Comparison of ENCODE assay signal across 18 cellular contexts in the genomic region with DNA sequence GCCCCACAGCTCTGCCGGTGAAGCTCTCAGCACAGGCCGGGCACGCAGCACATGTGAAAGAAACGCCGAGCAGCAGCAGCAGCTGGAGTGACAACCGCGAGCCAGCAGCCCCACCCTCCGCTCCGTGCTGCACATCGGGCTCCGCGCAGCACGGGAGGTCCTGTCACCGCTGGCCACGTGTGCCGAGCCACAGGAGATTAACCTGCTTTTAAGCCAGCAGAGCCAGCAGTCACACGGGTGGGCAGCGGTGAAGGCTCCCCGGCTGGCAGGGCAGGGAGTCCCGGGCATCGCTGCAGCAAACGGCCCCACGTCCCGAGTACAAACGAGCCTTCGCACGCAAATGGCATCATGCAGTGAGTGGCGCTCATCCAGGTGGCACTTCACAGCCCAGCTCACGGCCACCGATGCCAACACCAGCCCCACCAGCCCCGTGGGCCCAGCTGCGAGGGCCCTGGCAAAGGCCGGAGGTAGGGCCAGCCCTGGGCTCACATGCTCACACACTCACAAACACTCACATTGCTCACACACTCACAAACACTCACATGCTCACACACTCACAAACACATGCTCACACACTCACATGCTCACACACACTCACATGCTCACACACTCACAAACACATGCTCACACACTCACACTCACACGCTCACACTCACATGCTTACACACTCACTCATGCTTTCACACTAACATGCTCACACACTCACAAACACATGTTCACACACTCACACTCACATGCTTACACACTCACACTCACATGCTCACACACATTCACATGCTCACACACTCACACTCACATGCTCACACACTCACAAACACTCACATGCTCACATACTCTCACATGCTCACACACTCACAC. TPM values are rescaled to one million over a fixed set of nuclear protein-coding genes. Genes with fewer than 3 reads are reported as not detected.
DNase-seq lines count a peak whose midpoint lies in the region; ATAC-seq and TF ChIP-seq lines count a peak whose summit lies in the region.
"Had no signal": no experiment of that assay in that cellular context is flagged by ENCODE, and none has a peak within 500 bp of the region (broad histone marks: within the 10 kb centered on the region; RNA-seq: fewer than 3 reads in every experiment).

No MANE protein-coding gene starts in this region.

- no peaks in the 10 kb centered on the region for H3K36me3 ChIP-seq in HEK293 (ENCODE audit: control insufficient read depth in 2 of 2, insufficient read depth in 1 of 2, low read length in 2 of 2)
- H3K36me3 ChIP-seq: brain microvascular endothelial cell had no signal

- ATAC-seq in HG02885 (IDR thresholded peaks at IDR 0.05; ENCODE audit: poor library complexity, unreplicated experiment) (no peak), HG02884 (IDR thresholded peaks at IDR 0.05; ENCODE audit: unreplicated experiment) (no peak)

- POLR2A ChIA-PET in HEK293 (lab: Yijun Ruan, JAX): no interaction called here

- DNase-seq in DMS 273 (lab: John Stamatoyannopoulos, UW; ENCODE audit: unreplicated experiment) (peak; percentile 63), DMS 273 treated with DMSO at 0.1 percent for 48 hours (lab: John Stamatoyannopoulos, UW) (no peak), NCI-H774 (lab: John Stamatoyannopoulos, UW) (peak; percentile 44), myocyte (ENCODE audit: low read depth) (peak; percentile 46), KG1 (lab: John Stamatoyannopoulos, UW) (no peak)
- DNase-seq: activated naive CD8-positive, alpha-beta T cell treated with anti-CD3 and anti-CD28 coated beads, Interleukin-2, amount 10 ng/mL, durations not matched to agents 7 days and 5 days; brain microvascular endothelial cell; foreskin melanocyte; NCI-H1048; stimulated activated CD4-positive, alpha-beta T cell treated with anti-CD3 and anti-CD28 coated beads, Interleukin-4, amount 100 ng/mL, for 4 hours had no signal

- CTCF ChIA-PET in HEK293 (lab: Yijun Ruan, JAX): no interaction called here

- H3K4me3 ChIP-seq in HEK293 (ENCODE audit: low read depth, low read length): no peak overlapping the region
- H3K4me3 ChIP-seq: SK-N-MC had no signal

- no peaks in the 10 kb centered on the region for H3K4me1 ChIP-seq in HEK293 (ENCODE audit: control insufficient read depth, insufficient read depth, low read length)

- H3K27ac ChIP-seq in HEK293 (ENCODE audit: extremely low read depth, low read depth, low read length): no peak overlapping the region
- H3K27ac ChIP-seq: 22Rv1, brain microvascular endothelial cell, SK-N-MC had no signal

- H3K9me3 ChIP-seq in HEK293 (ENCODE audit: control insufficient read depth, insufficient read depth, low read depth, low read length): no peaks in the 10 kb centered on the region

- no peak for TF ChIP-seq CTCF in HEK293 (tag by site-specific recombination; IDR thresholded peaks at IDR 0.05)

TF ChIP-seq in HEK293, 187 proteins besides CTCF, POLR2A, EP300 and RAD21:
- TF ChIP-seq KLF16 (tag by site-specific recombination; IDR thresholded peaks at IDR 0.05): no peak
- TF ChIP-seq, protein P1, sequence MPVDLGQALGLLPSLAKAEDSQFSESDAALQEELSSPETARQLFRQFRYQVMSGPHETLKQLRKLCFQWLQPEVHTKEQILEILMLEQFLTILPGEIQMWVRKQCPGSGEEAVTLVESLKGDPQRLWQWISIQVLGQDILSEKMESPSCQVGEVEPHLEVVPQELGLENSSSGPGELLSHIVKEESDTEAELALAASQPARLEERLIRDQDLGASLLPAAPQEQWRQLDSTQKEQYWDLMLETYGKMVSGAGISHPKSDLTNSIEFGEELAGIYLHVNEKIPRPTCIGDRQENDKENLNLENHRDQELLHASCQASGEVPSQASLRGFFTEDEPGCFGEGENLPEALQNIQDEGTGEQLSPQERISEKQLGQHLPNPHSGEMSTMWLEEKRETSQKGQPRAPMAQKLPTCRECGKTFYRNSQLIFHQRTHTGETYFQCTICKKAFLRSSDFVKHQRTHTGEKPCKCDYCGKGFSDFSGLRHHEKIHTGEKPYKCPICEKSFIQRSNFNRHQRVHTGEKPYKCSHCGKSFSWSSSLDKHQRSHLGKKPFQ (tag by site-specific recombination; IDR thresholded peaks at IDR 0.05): peak; percentile 60; the same call in 1 of the 2 replicates
- no peak for TF ChIP-seq ZNF223 (tag by site-specific recombination; IDR thresholded peaks at IDR 0.05)
- TF ChIP-seq ZNF214 (tag by site-specific recombination; IDR thresholded peaks at IDR 0.05; ENCODE audit: borderline replicate concordance): no peak
- TF ChIP-seq, protein P2, sequence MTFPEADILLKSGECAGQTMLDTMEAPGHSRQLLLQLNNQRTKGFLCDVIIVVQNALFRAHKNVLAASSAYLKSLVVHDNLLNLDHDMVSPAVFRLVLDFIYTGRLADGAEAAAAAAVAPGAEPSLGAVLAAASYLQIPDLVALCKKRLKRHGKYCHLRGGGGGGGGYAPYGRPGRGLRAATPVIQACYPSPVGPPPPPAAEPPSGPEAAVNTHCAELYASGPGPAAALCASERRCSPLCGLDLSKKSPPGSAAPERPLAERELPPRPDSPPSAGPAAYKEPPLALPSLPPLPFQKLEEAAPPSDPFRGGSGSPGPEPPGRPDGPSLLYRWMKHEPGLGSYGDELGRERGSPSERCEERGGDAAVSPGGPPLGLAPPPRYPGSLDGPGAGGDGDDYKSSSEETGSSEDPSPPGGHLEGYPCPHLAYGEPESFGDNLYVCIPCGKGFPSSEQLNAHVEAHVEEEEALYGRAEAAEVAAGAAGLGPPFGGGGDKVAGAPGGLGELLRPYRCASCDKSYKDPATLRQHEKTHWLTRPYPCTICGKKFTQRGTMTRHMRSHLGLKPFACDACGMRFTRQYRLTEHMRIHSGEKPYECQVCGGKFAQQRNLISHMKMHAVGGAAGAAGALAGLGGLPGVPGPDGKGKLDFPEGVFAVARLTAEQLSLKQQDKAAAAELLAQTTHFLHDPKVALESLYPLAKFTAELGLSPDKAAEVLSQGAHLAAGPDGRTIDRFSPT (tag by site-specific recombination; IDR thresholded peaks at IDR 0.05): peak; percentile 73; the same call in 1 of the 2 replicates

RNA-seq across cellular contexts. Expression of a gene that starts 11.1 kb away (rescaled TPM):
- total RNA-seq in myocyte: 0.05 TPM in 1 of 2 replicates, not detected in the other
- polyA plus RNA-seq in myocyte (2012): not detected
- total RNA-seq: activated naive CD8-positive, alpha-beta T cell treated with anti-CD3 and anti-CD28 coated beads, Interleukin-2, amount 10 ng/mL, durations not matched to agents 7 days and 5 days; activated T-helper 1 cell treated with anti-CD3 and anti-CD28 coated beads, Interleukin-12 subunit alpha, Interleukin-12 subunit beta, Interleukin-2, Interleukin-4 antibody, amounts not matched to agents 30 ng/mL and 10 ng/mL and 1 ng/mL, durations not matched to agents 14 hours and 24 hours and 36 hours; mesenteric fat pad had no signal
- polyA plus RNA-seq: BJ had no signal

RNA-seq across cellular contexts. Expression of a gene that starts 34.5 kb away (rescaled TPM):
- 22.3 and 28.3 TPM in 2 replicates for total RNA-seq in myocyte
- polyA plus RNA-seq in myocyte (2012): 25.1 TPM

RNA-seq across cellular contexts. Expression of a gene that starts 47.2 kb away (rescaled TPM):
- total RNA-seq in myocyte: 18.2 and 20.7 TPM in 2 replicates
- polyA plus RNA-seq in myocyte (2012): 15.7 TPM

Comparison
In these comparisons a context has a peak if more than half of its experiments do, and no peak if none do; other contexts are left out.
1. DNase-seq: peak in DMS 273 (single experiment), NCI-H774 (single experiment) and myocyte (single experiment); none in DMS 273 treated with DMSO at 0.1 percent for 48 hours (single experiment) and KG1 (single experiment).